Comparison of ENCODE assay signal across 15 cellular contexts in genomic region chr4:15078682-15079642, GRCh38.
DNase-seq lines count a peak whose midpoint lies in the region; ATAC-seq and TF ChIP-seq lines count a peak whose summit lies in the region.
"Had no signal": no experiment of that assay in that cellular context is flagged by ENCODE, and none has a peak within 500 bp of the region (broad histone marks: within the 10 kb centered on the region; RNA-seq: fewer than 3 reads in every experiment).

No MANE protein-coding gene starts in this region.

- H3K4me3 ChIP-seq in epithelial cell of esophagus (ENCODE audit: low read length) (no peak overlapping the region), neutrophil (ENCODE audit: low read depth in 1 of 2, low read length in 1 of 2) (peak overlapping the region; percentile 18 to 28)

- peaks cover 6% of the 10 kb centered on the region for H3K9me3 ChIP-seq in neutrophil

- peak overlapping the region; percentile 86 for H3K27ac ChIP-seq in neutrophil

- peaks cover 13% of the 10 kb centered on the region for H3K36me3 Mint-ChIP-seq in chondrocyte (ENCODE audit: low read depth)

- H3K4me3 Mint-ChIP-seq in chondrocyte (ENCODE audit: unreplicated experiment): no peak overlapping the region
- H3K4me3 Mint-ChIP-seq: effector memory CD8-positive, alpha-beta T cell had no signal

- H3K36me3 ChIP-seq in neutrophil: no peaks in the 10 kb centered on the region

- no peak for ATAC-seq in sciatic nerve
- ATAC-seq: effector memory CD8-positive, alpha-beta T cell; Panc1; right cardiac atrium had no signal

- peaks cover 6% of the 10 kb centered on the region for H3K4me1 Mint-ChIP-seq in chondrocyte (ENCODE audit: low read depth)

- H3K27me3 ChIP-seq in neutrophil: no peaks in the 10 kb centered on the region

- DNase-seq in EL (peak; percentile 21), NOMO-1 treated with DMSO at 0.1 percent for 48 hours (lab: John Stamatoyannopoulos, UW; ENCODE audit: unreplicated experiment) (peak; percentile 49), epithelial cell of esophagus (ENCODE audit: low read depth) (peak; percentile 69), chondrocyte (ENCODE audit: low spot score) (no peak), anterior cingulate cortex (lab: John Stamatoyannopoulos, UW) (no peak), HK-2 (ENCODE audit: unreplicated experiment) (no peak), sciatic nerve (ENCODE audit: low spot score) (no peak)
- DNase-seq: activated naive CD4-positive, alpha-beta T cell; effector memory CD8-positive, alpha-beta T cell; NCI-H1436; NCI-H446; right cardiac atrium; stimulated activated CD4-positive, alpha-beta T cell treated with anti-CD3 and anti-CD28 coated beads, Interleukin-4, amount 100 ng/mL, for 24 hours had no signal

- no peak overlapping the region for H3K27ac Mint-ChIP-seq in chondrocyte (ENCODE audit: unreplicated experiment)
- H3K27ac Mint-ChIP-seq: effector memory CD8-positive, alpha-beta T cell had no signal

- intact Hi-C loops in sciatic nerve (cut with DNase I): no loop called here

- H3K4me1 ChIP-seq in neutrophil (ENCODE audit: control insufficient read depth in 1 of 2, insufficient read depth in 1 of 2, low read depth in 1 of 2, low read length in 1 of 2): peaks cover 71 to 72% of the 10 kb centered on the region in 2 experiments

- TF ChIP-seq CTCF in epithelial cell of esophagus (IDR thresholded peaks at IDR 0.05; ENCODE audit: insufficient read depth, low read depth, low read length, missing control alignments) (no peak), neutrophil (IDR thresholded peaks at IDR 0.05) (no peak), chondrocyte (IDR thresholded peaks at IDR 0.05) (no peak)

- no peaks in the 10 kb centered on the region for H3K27me3 Mint-ChIP-seq in chondrocyte (ENCODE audit: low read depth)

- peaks cover 29% of the 10 kb centered on the region for H3K9me3 Mint-ChIP-seq in chondrocyte (ENCODE audit: low read depth)

Comparison
In these comparisons a context has a peak if more than half of its experiments do, and no peak if none do; other contexts are left out.
1. DNase-seq: peak in EL (single experiment), NOMO-1 treated with DMSO at 0.1 percent for 48 hours (single experiment) and epithelial cell of esophagus (single experiment); none in chondrocyte (single experiment), anterior cingulate cortex (0 of 58), HK-2 (single experiment) and sciatic nerve (single experiment).